2 cellular contexts compared by ENCODE assay signal in the genomic region with DNA sequence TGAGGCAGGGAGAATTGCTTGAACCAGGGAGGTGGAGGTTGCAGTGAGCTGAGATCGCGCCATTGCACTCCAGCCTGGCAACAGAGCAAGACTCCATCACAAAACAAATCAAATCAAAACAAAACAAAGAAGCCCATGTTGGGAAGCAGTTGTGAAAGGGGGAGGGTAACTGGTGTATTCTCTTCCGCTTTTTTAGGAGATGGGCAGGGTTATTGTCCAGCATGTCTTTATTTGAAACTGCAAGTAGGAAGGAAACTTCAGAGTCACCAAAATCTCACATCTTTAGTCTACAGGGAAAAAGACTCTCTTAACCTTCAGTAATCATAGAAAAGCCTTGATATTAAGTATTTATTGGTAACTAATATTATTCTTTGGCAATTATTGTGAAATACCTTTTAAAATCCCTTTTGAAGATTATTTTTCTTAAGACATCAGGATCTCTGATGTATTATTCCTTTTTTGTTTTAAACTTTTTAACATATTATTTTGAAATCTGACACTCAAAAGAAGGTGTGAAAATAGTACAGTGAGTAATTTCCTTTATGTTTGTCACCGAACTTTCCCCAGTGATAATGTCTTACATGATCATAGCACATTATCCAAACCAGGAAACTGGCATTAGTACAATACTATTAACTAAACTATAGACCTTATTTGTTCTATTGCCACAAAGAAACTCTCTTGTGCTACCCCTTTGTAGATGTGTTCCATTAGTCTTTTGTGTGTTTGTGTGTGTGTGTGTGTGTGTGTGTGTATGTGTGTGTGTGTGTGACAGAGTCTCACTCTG.
TF ChIP-seq lines count a peak whose summit lies in the region.

No MANE protein-coding gene starts in this region.

TF ChIP-seq in A549, 52 proteins besides CTCF, POLR2A, EP300 and RAD21 (continued from another document):
- TF ChIP-seq ZC3H11A (IDR thresholded peaks at IDR 0.05) = no peak
- TF ChIP-seq SREBF2 (IDR thresholded peaks at IDR 0.05) = no peak
- TF ChIP-seq, protein P1, sequence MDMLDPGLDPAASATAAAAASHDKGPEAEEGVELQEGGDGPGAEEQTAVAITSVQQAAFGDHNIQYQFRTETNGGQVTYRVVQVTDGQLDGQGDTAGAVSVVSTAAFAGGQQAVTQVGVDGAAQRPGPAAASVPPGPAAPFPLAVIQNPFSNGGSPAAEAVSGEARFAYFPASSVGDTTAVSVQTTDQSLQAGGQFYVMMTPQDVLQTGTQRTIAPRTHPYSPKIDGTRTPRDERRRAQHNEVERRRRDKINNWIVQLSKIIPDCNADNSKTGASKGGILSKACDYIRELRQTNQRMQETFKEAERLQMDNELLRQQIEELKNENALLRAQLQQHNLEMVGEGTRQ (IDR thresholded peaks at IDR 0.05) = no peak
- no peak for TF ChIP-seq FOXS1 (CRISPR knock-in tag; IDR thresholded peaks at IDR 0.05)
- TF ChIP-seq ZFP36 (IDR thresholded peaks at IDR 0.05; ENCODE audit: borderline replicate concordance, partially characterized antibody) = no peak
- TF ChIP-seq BCL3 (IDR thresholded peaks at IDR 0.05) = no peak
- no peak for TF ChIP-seq JUNB (IDR thresholded peaks at IDR 0.05)
- no peak for TF ChIP-seq FOSB (CRISPR knock-in tag; IDR thresholded peaks at IDR 0.05)
- TF ChIP-seq HES2 (IDR thresholded peaks at IDR 0.05) = no peak

TF ChIP-seq in GM12878, 131 proteins besides CTCF, POLR2A, EP300 and RAD21 (continued from another document):
- TF ChIP-seq, protein P2, sequence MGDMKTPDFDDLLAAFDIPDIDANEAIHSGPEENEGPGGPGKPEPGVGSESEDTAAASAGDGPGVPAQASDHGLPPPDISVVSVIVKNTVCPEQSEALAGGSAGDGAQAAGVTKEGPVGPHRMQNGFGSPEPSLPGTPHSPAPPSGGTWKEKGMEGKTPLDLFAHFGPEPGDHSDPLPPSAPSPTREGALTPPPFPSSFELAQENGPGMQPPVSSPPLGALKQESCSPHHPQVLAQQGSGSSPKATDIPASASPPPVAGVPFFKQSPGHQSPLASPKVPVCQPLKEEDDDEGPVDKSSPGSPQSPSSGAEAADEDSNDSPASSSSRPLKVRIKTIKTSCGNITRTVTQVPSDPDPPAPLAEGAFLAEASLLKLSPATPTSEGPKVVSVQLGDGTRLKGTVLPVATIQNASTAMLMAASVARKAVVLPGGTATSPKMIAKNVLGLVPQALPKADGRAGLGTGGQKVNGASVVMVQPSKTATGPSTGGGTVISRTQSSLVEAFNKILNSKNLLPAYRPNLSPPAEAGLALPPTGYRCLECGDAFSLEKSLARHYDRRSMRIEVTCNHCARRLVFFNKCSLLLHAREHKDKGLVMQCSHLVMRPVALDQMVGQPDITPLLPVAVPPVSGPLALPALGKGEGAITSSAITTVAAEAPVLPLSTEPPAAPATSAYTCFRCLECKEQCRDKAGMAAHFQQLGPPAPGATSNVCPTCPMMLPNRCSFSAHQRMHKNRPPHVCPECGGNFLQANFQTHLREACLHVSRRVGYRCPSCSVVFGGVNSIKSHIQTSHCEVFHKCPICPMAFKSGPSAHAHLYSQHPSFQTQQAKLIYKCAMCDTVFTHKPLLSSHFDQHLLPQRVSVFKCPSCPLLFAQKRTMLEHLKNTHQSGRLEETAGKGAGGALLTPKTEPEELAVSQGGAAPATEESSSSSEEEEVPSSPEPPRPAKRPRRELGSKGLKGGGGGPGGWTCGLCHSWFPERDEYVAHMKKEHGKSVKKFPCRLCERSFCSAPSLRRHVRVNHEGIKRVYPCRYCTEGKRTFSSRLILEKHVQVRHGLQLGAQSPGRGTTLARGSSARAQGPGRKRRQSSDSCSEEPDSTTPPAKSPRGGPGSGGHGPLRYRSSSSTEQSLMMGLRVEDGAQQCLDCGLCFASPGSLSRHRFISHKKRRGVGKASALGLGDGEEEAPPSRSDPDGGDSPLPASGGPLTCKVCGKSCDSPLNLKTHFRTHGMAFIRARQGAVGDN (IDR thresholded peaks at IDR 0.05) = no peak
- no peak for TF ChIP-seq ZZZ3 (IDR thresholded peaks at IDR 0.05; ENCODE audit: control insufficient read depth, insufficient read length, low read depth)
- TF ChIP-seq PKNOX1 (IDR thresholded peaks at IDR 0.05) = no peak
- no peak for TF ChIP-seq BCLAF1 (IDR thresholded peaks at IDR 0.05)
- no peak for TF ChIP-seq CHD1 (IDR thresholded peaks at IDR 0.05; ENCODE audit: low read depth, low read length)
- TF ChIP-seq CHD4 (IDR thresholded peaks at IDR 0.05) = no peak
- TF ChIP-seq, protein P3, sequence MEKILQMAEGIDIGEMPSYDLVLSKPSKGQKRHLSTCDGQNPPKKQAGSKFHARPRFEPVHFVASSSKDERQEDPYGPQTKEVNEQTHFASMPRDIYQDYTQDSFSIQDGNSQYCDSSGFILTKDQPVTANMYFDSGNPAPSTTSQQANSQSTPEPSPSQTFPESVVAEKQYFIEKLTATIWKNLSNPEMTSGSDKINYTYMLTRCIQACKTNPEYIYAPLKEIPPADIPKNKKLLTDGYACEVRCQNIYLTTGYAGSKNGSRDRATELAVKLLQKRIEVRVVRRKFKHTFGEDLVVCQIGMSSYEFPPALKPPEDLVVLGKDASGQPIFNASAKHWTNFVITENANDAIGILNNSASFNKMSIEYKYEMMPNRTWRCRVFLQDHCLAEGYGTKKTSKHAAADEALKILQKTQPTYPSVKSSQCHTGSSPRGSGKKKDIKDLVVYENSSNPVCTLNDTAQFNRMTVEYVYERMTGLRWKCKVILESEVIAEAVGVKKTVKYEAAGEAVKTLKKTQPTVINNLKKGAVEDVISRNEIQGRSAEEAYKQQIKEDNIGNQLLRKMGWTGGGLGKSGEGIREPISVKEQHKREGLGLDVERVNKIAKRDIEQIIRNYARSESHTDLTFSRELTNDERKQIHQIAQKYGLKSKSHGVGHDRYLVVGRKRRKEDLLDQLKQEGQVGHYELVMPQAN (conservative IDR thresholded peaks at IDR 0.05) = no peak
- no peak for TF ChIP-seq SRF (IDR thresholded peaks at IDR 0.05; ENCODE audit: low read depth in 2 of 2, low read length in 2 of 2)
